ENCODE assay signal across 16 cellular contexts in genomic region chr12:75549989-75550388, GRCh38.
"Had no signal": no experiment of that assay in that cellular context is flagged by ENCODE, and none has a peak within 500 bp of the region (broad histone marks: within the 10 kb centered on the region; RNA-seq: fewer than 3 reads in every experiment).

No MANE protein-coding gene starts in this region.

- DNase-seq: activated CD4-positive, alpha-beta T cell treated with anti-CD3 and anti-CD28 coated beads, Interleukin-2, amount 10 ng/mL, durations not matched to agents 7 days and 5 days; activated CD8-positive, alpha-beta memory T cell treated with anti-CD3 and anti-CD28 coated beads, Interleukin-2, amount 50 U/mL, for 48 hours; activated gamma-delta T cell treated with Interleukin-2 at 50 U/mL for 16 hours; activated naive CD8-positive, alpha-beta T cell treated with anti-CD3 and anti-CD28 coated beads for 36 hours; effector memory CD8-positive, alpha-beta T cell; gastrocnemius medialis; psoas muscle; right lobe of liver; spleen; stimulated activated naive CD8-positive, alpha-beta T cell treated with anti-CD3 and anti-CD28 coated beads, Interleukin-15, amount 100 ng/mL, for 72 hours; SW 1271; upper lobe of right lung had no signal

- H3K4me1 ChIP-seq: right lobe of liver, spleen had no signal

- H3K4me3 Mint-ChIP-seq: activated CD4-positive, alpha-beta T cell treated with anti-CD3 and anti-CD28 coated beads, Interleukin-2, amount 10 ng/mL, durations not matched to agents 7 days and 5 days; activated naive CD8-positive, alpha-beta T cell treated with anti-CD3 and anti-CD28 coated beads for 36 hours; effector memory CD8-positive, alpha-beta T cell; memory B cell; neural crest cell; stimulated activated naive CD8-positive, alpha-beta T cell treated with anti-CD3 and anti-CD28 coated beads, Interleukin-15, amount 100 ng/mL, for 72 hours had no signal

- H3K27me3 ChIP-seq: breast epithelium, gastrocnemius medialis, right lobe of liver, upper lobe of right lung had no signal

- H3K36me3 ChIP-seq: breast epithelium, gastrocnemius medialis, right lobe of liver, spleen, upper lobe of right lung had no signal

- H3K27ac ChIP-seq: breast epithelium, gastrocnemius medialis, psoas muscle, right lobe of liver, spleen, upper lobe of right lung had no signal

- H3K4me1 Mint-ChIP-seq: activated CD4-positive, alpha-beta T cell treated with anti-CD3 and anti-CD28 coated beads, Interleukin-2, amount 10 ng/mL, durations not matched to agents 7 days and 5 days; activated naive CD8-positive, alpha-beta T cell treated with anti-CD3 and anti-CD28 coated beads for 36 hours; memory B cell; stimulated activated naive CD8-positive, alpha-beta T cell treated with anti-CD3 and anti-CD28 coated beads, Interleukin-15, amount 100 ng/mL, for 72 hours had no signal

- H3K9me3 ChIP-seq: breast epithelium, gastrocnemius medialis, psoas muscle, right lobe of liver, spleen, upper lobe of right lung had no signal

- H3K36me3 Mint-ChIP-seq: activated naive CD8-positive, alpha-beta T cell treated with anti-CD3 and anti-CD28 coated beads for 36 hours; memory B cell had no signal

- H3K27ac Mint-ChIP-seq: activated CD4-positive, alpha-beta T cell treated with anti-CD3 and anti-CD28 coated beads, Interleukin-2, amount 10 ng/mL, durations not matched to agents 7 days and 5 days; activated naive CD8-positive, alpha-beta T cell treated with anti-CD3 and anti-CD28 coated beads for 36 hours; effector memory CD8-positive, alpha-beta T cell; memory B cell; stimulated activated naive CD8-positive, alpha-beta T cell treated with anti-CD3 and anti-CD28 coated beads, Interleukin-15, amount 100 ng/mL, for 72 hours had no signal

- H3K4me3 ChIP-seq: breast epithelium, gastrocnemius medialis, psoas muscle, right lobe of liver, spleen, upper lobe of right lung had no signal

- ATAC-seq: effector memory CD8-positive, alpha-beta T cell; gastrocnemius medialis; left lobe of liver; right lobe of liver; stimulated activated naive CD8-positive, alpha-beta T cell treated with anti-CD3 and anti-CD28 coated beads, Interleukin-15, amount 100 ng/mL, for 72 hours; upper lobe of right lung had no signal

- H3K9me3 Mint-ChIP-seq: activated CD4-positive, alpha-beta T cell treated with anti-CD3 and anti-CD28 coated beads, Interleukin-2, amount 10 ng/mL, durations not matched to agents 7 days and 5 days; activated naive CD8-positive, alpha-beta T cell treated with anti-CD3 and anti-CD28 coated beads for 36 hours; effector memory CD8-positive, alpha-beta T cell; memory B cell; neural crest cell; stimulated activated naive CD8-positive, alpha-beta T cell treated with anti-CD3 and anti-CD28 coated beads, Interleukin-15, amount 100 ng/mL, for 72 hours had no signal
